In the genomic region with DNA sequence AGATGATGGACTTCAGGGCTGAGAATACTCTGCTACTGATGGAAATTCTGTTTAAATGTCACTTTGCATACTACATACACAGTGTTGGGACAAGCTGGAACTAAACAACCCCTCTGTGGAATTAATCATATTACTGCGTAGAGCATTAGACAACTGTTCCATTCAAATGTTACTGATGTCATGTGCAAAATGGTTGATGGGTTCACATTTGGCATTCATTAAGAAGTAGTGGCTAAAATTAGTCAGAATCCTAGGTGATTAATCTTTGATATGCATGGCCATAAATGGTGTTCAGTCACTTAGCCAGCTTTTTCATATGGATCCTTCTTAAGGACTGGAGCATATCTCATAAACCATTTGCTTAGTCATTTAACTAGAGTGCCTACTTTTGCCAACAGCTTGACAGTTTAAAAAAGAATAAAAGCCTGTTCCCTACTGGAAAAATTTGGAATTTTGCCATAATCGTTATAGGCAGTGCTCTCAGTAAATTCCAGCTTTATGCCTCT, we compare ENCODE assay signal across 2 cellular contexts.
TF ChIP-seq lines count a peak whose summit lies in the region.

No MANE protein-coding gene starts in this region.

TF ChIP-seq in IMR-90, 13 proteins besides CTCF, POLR2A, EP300 and RAD21 (continued from another document):
- TF ChIP-seq, protein P1, sequence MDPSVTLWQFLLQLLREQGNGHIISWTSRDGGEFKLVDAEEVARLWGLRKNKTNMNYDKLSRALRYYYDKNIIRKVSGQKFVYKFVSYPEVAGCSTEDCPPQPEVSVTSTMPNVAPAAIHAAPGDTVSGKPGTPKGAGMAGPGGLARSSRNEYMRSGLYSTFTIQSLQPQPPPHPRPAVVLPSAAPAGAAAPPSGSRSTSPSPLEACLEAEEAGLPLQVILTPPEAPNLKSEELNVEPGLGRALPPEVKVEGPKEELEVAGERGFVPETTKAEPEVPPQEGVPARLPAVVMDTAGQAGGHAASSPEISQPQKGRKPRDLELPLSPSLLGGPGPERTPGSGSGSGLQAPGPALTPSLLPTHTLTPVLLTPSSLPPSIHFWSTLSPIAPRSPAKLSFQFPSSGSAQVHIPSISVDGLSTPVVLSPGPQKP (IDR thresholded peaks at IDR 0.05; ENCODE audit: borderline replicate concordance, low read depth, low read length): no peak
- TF ChIP-seq CEBPB (IDR thresholded peaks at IDR 0.05; ENCODE audit: low read depth, low read length): no peak
- TF ChIP-seq RFX5 (IDR thresholded peaks at IDR 0.05; ENCODE audit: low read depth, low read length): no peak

TF ChIP-seq in SK-N-SH treated with all-trans-retinoic acid at 6 μM for 48 hours, 23 proteins besides CTCF, POLR2A, EP300 and RAD21 (continued from another document):
- TF ChIP-seq, protein P2, sequence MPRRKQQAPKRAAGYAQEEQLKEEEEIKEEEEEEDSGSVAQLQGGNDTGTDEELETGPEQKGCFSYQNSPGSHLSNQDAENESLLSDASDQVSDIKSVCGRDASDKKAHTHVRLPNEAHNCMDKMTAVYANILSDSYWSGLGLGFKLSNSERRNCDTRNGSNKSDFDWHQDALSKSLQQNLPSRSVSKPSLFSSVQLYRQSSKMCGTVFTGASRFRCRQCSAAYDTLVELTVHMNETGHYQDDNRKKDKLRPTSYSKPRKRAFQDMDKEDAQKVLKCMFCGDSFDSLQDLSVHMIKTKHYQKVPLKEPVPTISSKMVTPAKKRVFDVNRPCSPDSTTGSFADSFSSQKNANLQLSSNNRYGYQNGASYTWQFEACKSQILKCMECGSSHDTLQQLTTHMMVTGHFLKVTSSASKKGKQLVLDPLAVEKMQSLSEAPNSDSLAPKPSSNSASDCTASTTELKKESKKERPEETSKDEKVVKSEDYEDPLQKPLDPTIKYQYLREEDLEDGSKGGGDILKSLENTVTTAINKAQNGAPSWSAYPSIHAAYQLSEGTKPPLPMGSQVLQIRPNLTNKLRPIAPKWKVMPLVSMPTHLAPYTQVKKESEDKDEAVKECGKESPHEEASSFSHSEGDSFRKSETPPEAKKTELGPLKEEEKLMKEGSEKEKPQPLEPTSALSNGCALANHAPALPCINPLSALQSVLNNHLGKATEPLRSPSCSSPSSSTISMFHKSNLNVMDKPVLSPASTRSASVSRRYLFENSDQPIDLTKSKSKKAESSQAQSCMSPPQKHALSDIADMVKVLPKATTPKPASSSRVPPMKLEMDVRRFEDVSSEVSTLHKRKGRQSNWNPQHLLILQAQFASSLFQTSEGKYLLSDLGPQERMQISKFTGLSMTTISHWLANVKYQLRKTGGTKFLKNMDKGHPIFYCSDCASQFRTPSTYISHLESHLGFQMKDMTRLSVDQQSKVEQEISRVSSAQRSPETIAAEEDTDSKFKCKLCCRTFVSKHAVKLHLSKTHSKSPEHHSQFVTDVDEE (CRISPR knock-in tag; IDR thresholded peaks at IDR 0.05): peak; percentile 96
- TF ChIP-seq ZC3H10 (CRISPR knock-in tag; IDR thresholded peaks at IDR 0.05) (peak; percentile 91), ZNF70 (CRISPR knock-in tag; IDR thresholded peaks at IDR 0.05) (no peak), BACH2 (CRISPR knock-in tag; IDR thresholded peaks at IDR 0.05; ENCODE audit: borderline replicate concordance) (peak; percentile 66; the same call in 1 of the 2 replicates), PPARA (CRISPR knock-in tag; IDR thresholded peaks at IDR 0.05; ENCODE audit: borderline replicate concordance) (no peak), RARB (CRISPR knock-in tag; IDR thresholded peaks at IDR 0.05) (peak; percentile 93), SNAI2 (CRISPR knock-in tag; IDR thresholded peaks at IDR 0.05) (no peak), ZNF565 (CRISPR knock-in tag; conservative IDR thresholded peaks at IDR 0.05; ENCODE audit: low read depth) (no peak), ZNF8 (CRISPR knock-in tag; IDR thresholded peaks at IDR 0.05) (peak; percentile 33; the same call in 1 of the 2 replicates), ARNTL (CRISPR knock-in tag; IDR thresholded peaks at IDR 0.05; ENCODE audit: borderline replicate concordance, low read depth) (no peak), ESRRG (CRISPR knock-in tag; IDR thresholded peaks at IDR 0.05) (no peak), ZFP3 (CRISPR knock-in tag; IDR thresholded peaks at IDR 0.05) (peak; percentile 63), TOX (CRISPR knock-in tag; IDR thresholded peaks at IDR 0.05; ENCODE audit: borderline replicate concordance) (peak; percentile 97), ISL1 (CRISPR knock-in tag; IDR thresholded peaks at IDR 0.05) (peak; percentile 98)
- TF ChIP-seq, protein P3, sequence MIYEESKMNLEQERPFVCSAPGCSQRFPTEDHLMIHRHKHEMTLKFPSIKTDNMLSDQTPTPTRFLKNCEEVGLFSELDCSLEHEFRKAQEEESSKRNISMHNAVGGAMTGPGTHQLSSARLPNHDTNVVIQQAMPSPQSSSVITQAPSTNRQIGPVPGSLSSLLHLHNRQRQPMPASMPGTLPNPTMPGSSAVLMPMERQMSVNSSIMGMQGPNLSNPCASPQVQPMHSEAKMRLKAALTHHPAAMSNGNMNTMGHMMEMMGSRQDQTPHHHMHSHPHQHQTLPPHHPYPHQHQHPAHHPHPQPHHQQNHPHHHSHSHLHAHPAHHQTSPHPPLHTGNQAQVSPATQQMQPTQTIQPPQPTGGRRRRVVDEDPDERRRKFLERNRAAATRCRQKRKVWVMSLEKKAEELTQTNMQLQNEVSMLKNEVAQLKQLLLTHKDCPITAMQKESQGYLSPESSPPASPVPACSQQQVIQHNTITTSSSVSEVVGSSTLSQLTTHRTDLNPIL (CRISPR knock-in tag; IDR thresholded peaks at IDR 0.05; ENCODE audit: low read depth): peak; percentile 83; the same call in 1 of the 2 replicates
- TF ChIP-seq, protein P4, sequence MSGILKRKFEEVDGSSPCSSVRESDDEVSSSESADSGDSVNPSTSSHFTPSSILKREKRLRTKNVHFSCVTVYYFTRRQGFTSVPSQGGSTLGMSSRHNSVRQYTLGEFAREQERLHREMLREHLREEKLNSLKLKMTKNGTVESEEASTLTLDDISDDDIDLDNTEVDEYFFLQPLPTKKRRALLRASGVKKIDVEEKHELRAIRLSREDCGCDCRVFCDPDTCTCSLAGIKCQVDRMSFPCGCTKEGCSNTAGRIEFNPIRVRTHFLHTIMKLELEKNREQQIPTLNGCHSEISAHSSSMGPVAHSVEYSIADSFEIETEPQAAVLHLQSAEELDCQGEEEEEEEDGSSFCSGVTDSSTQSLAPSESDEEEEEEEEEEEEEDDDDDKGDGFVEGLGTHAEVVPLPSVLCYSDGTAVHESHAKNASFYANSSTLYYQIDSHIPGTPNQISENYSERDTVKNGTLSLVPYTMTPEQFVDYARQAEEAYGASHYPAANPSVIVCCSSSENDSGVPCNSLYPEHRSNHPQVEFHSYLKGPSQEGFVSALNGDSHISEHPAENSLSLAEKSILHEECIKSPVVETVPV (CRISPR knock-in tag; IDR thresholded peaks at IDR 0.05): 0 out of 2 replicates have a peak, but pooled peaks have one; percentile 66
- TF ChIP-seq, protein P5, sequence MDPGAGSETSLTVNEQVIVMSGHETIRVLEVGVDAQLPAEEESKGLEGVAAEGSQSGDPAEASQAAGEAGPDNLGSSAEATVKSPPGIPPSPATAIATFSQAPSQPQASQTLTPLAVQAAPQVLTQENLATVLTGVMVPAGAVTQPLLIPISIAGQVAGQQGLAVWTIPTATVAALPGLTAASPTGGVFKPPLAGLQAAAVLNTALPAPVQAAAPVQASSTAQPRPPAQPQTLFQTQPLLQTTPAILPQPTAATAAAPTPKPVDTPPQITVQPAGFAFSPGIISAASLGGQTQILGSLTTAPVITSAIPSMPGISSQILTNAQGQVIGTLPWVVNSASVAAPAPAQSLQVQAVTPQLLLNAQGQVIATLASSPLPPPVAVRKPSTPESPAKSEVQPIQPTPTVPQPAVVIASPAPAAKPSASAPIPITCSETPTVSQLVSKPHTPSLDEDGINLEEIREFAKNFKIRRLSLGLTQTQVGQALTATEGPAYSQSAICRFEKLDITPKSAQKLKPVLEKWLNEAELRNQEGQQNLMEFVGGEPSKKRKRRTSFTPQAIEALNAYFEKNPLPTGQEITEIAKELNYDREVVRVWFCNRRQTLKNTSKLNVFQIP (CRISPR knock-in tag; IDR thresholded peaks at IDR 0.05; ENCODE audit: borderline replicate concordance, low read depth): peak; percentile 97; the same call in 1 of the 2 replicates
- TF ChIP-seq, protein P6, sequence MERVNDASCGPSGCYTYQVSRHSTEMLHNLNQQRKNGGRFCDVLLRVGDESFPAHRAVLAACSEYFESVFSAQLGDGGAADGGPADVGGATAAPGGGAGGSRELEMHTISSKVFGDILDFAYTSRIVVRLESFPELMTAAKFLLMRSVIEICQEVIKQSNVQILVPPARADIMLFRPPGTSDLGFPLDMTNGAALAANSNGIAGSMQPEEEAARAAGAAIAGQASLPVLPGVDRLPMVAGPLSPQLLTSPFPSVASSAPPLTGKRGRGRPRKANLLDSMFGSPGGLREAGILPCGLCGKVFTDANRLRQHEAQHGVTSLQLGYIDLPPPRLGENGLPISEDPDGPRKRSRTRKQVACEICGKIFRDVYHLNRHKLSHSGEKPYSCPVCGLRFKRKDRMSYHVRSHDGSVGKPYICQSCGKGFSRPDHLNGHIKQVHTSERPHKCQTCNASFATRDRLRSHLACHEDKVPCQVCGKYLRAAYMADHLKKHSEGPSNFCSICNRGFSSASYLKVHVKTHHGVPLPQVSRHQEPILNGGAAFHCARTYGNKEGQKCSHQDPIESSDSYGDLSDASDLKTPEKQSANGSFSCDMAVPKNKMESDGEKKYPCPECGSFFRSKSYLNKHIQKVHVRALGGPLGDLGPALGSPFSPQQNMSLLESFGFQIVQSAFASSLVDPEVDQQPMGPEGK (CRISPR knock-in tag; IDR thresholded peaks at IDR 0.05; ENCODE audit: borderline replicate concordance): peak; percentile 86
